9 cellular contexts compared by ENCODE assay signal in genomic region chr10:30219977-30220751, GRCh38.
A peak's percentile ranks its signal among the peaks of the same experiment; 100 is the strongest.
DNase-seq lines count a peak whose midpoint lies in the region; ATAC-seq and TF ChIP-seq lines count a peak whose summit lies in the region.
"Had no signal": no experiment of that assay in that cellular context is flagged by ENCODE, and none has a peak within 500 bp of the region (broad histone marks: within the 10 kb centered on the region; RNA-seq: fewer than 3 reads in every experiment).

No MANE protein-coding gene starts in this region.

- ATAC-seq in esophagus mucosa = peak; percentile 80
- no peak for ATAC-seq in HG03460 (IDR thresholded peaks at IDR 0.05; ENCODE audit: unreplicated experiment)
- ATAC-seq in left colon = no peak

- no peak for TF ChIP-seq CTCF in GM06990 (IDR thresholded peaks at IDR 0.05; ENCODE audit: insufficient read depth, low read length, poor library complexity, severe bottlenecking)

- intact Hi-C loops in left colon (cut with DNase I, micrococcal nuclease) = no loop called here

- DNase-seq in GM06990 (ENCODE audit: extremely low read depth, insufficient read length) (no peak), NCI-H345 treated with DMSO at 0.1 percent for 48 hours (lab: John Stamatoyannopoulos, UW; ENCODE audit: unreplicated experiment) (peak; percentile 1), putamen (ENCODE audit: low spot score) (peak; percentile 77), H7 (no peak), left colon (no peak)
- DNase-seq in activated T-cell treated with anti-CD3 and anti-CD28 coated beads, Interleukin-2, amount 50 U/mL, for 48 hours = no peak

- H3K27me3 ChIP-seq in GM06990 (replicated peaks; ENCODE audit: control insufficient read depth, insufficient read depth, low read length) = no peaks in the 10 kb centered on the region; the same call in 1 of the 2 replicates
- H3K27me3 ChIP-seq in H7 (ENCODE audit: control insufficient read depth, insufficient read depth, low read length) = no peaks in the 10 kb centered on the region
- H3K27me3 ChIP-seq: tibial nerve had no signal

- H3K36me3 ChIP-seq in GM06990 (ENCODE audit: control insufficient read depth, insufficient read depth, low read length) (no peaks in the 10 kb centered on the region), H7 (replicated peaks; ENCODE audit: control insufficient read depth, insufficient read depth, low read length) (no peaks in the 10 kb centered on the region)
- H3K36me3 ChIP-seq: tibial nerve had no signal

- peak overlapping the region; percentile 7; the same call in 1 of the 2 replicates for H3K4me3 ChIP-seq in GM06990 (replicated peaks; ENCODE audit: low read depth, low read length)
- no peak overlapping the region for H3K4me3 ChIP-seq in H7 (ENCODE audit: insufficient read depth, low read depth, low read length)

Comparison
In these comparisons a context has a peak if more than half of its experiments do, and no peak if none do; other contexts are left out.
1. DNase-seq: peak in NCI-H345 treated with DMSO at 0.1 percent for 48 hours (single experiment) and putamen (single experiment); none in GM06990 (single experiment), H7 (single experiment), activated T-cell treated with anti-CD3 and anti-CD28 coated beads, Interleukin-2, amount 50 U/mL, for 48 hours (0 of 2) and left colon (0 of 2).